9 cellular contexts compared by ENCODE assay signal in genomic region chr4:41814565-41814964, GRCh38.
DNase-seq lines count a peak whose midpoint lies in the region; ATAC-seq and TF ChIP-seq lines count a peak whose summit lies in the region.
"Had no signal": no experiment of that assay in that cellular context is flagged by ENCODE, and none has a peak within 500 bp of the region (broad histone marks: within the 10 kb centered on the region; RNA-seq: fewer than 3 reads in every experiment).

No MANE protein-coding gene starts in this region.

- no peak for ATAC-seq in Panc1
- ATAC-seq in left colon, result no peak

- H3K27me3 ChIP-seq in Panc1 (ENCODE audit: control insufficient read depth, insufficient read depth, low read length), result no peaks in the 10 kb centered on the region

- peak; percentile 73 for DNase-seq in D341Med (ENCODE audit: low spot score)
- no peak for DNase-seq in Panc1 (ENCODE audit: low read depth, low spot score)
- DNase-seq in fibroblast of mammary gland (ENCODE audit: low read depth), result no peak
- DNase-seq in nephron progenitor cell, result peak; percentile 47
- no peak for DNase-seq in NCI-H2171 treated with DMSO at 0.1 percent for 48 hours (lab: John Stamatoyannopoulos, UW)
- no peak for DNase-seq in left colon
- no peak for DNase-seq in HUDEP-2 (lab: John Stamatoyannopoulos, UW; ENCODE audit: unreplicated experiment in 76 of 76)
- DNase-seq in H4 (ENCODE audit: low spot score), result no peak
- DNase-seq: DMS79 treated with DMSO at 0.1 percent for 48 hours had no signal

- no peaks in the 10 kb centered on the region for H3K9me3 ChIP-seq in Panc1 (ENCODE audit: control insufficient read depth, insufficient read depth, low read depth, low read length)

- CTCF ChIA-PET in Panc1 (lab: Charles Lee), result interaction anchor here (0.9 kb wide), 1 partner anchor 111 kb away, joined by 3 read pairs; no protein-coding TSS in a partner anchor

- H3K36me3 Mint-ChIP-seq in nephron progenitor cell (ENCODE audit: low read depth), result no peaks in the 10 kb centered on the region

- no peak overlapping the region for H3K27ac Mint-ChIP-seq in nephron progenitor cell

- H3K4me3 ChIP-seq in Panc1 (ENCODE audit: low read depth in 2 of 2, low read length in 2 of 2) (no peak overlapping the region), fibroblast of mammary gland (ENCODE audit: control insufficient read depth, low read depth, low read length) (no peak overlapping the region)

- H3K36me3 ChIP-seq in Panc1 (ENCODE audit: control insufficient read depth, insufficient read depth, low read length), result no peaks in the 10 kb centered on the region

- TF ChIP-seq CTCF in Panc1 (IDR thresholded peaks at IDR 0.05) (peak; percentile 41), fibroblast of mammary gland (conservative IDR thresholded peaks at IDR 0.05; ENCODE audit: control insufficient read depth, insufficient read depth, low read depth, low read length) (peak; percentile 31), nephron progenitor cell (IDR thresholded peaks at IDR 0.05) (peak; percentile 33)

- H3K4me3 Mint-ChIP-seq in nephron progenitor cell, result no peak overlapping the region

- peaks cover 67% of the 10 kb centered on the region for H3K27me3 Mint-ChIP-seq in nephron progenitor cell (ENCODE audit: low read depth, poor library complexity)

- in situ Hi-C loops in Panc1 (cut with HindIII; ENCODE audit: low pct_unique_long_range_greater_than_20kb, low sequenced_read_pairs), result no loop called here

- POLR2A ChIA-PET in Panc1 (lab: Charles Lee), result no interaction called here

- no peaks in the 10 kb centered on the region for H3K4me1 Mint-ChIP-seq in nephron progenitor cell

- H3K9me3 Mint-ChIP-seq in nephron progenitor cell, result no peaks in the 10 kb centered on the region

- BruUV-seq in Panc1 (replicated peaks; lab: Mats Ljungman, UMichigan), result no TSS peak

- intact Hi-C loops in Panc1 (cut with micrococcal nuclease; ENCODE audit: unreplicated experiment) (loop anchor here (5.0 kb wide), 1 partner anchor 117 kb away; no protein-coding TSS in a partner anchor), left colon (cut with DNase I, micrococcal nuclease) (no loop called here)

- H3K4me1 ChIP-seq in Panc1 (ENCODE audit: control insufficient read depth, insufficient read depth, low read length), result no peaks in the 10 kb centered on the region

- no peak overlapping the region for H3K27ac ChIP-seq in Panc1 (ENCODE audit: low read length)

Comparison
In these comparisons a context has a peak if more than half of its experiments do, and no peak if none do; other contexts are left out.
1. DNase-seq: peak in D341Med (single experiment) and nephron progenitor cell (single experiment); none in Panc1 (single experiment), fibroblast of mammary gland (single experiment), NCI-H2171 treated with DMSO at 0.1 percent for 48 hours (single experiment), left colon (0 of 2), HUDEP-2 (0 of 76) and H4 (single experiment).
2. Peak in every context shown above with its lines, with median percentiles within 50 percentile points of each other: CTCF ChIP-seq.